1 cellular context compared by ENCODE assay signal in the genomic region with DNA sequence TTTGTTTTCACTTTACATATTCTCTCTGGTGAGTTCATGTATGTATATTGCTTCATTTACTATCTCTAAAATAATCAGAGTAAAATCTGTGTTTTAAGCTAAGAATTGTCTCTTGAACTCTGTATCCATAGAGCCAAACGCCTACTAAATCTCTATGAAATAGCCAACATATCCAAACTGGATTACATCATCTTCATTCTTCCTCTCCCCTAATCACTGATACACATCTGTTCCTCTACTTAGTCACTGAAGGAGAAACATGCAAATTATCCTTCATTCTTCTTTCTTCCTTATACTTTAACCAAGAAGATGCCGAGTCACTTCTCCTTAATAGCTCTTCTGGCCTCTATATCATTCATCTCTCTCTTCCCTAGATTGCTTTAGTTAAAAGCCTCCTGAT.
TF ChIP-seq lines count a peak whose summit lies in the region.

No MANE protein-coding gene starts in this region.

TF ChIP-seq in K562, 482 proteins besides CTCF, POLR2A, EP300 and RAD21 (continued from another document and continues in another):
- TF ChIP-seq, protein P1, sequence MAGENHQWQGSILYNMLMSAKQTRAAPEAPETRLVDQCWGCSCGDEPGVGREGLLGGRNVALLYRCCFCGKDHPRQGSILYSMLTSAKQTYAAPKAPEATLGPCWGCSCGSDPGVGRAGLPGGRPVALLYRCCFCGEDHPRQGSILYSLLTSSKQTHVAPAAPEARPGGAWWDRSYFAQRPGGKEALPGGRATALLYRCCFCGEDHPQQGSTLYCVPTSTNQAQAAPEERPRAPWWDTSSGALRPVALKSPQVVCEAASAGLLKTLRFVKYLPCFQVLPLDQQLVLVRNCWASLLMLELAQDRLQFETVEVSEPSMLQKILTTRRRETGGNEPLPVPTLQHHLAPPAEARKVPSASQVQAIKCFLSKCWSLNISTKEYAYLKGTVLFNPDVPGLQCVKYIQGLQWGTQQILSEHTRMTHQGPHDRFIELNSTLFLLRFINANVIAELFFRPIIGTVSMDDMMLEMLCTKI (IDR thresholded peaks at IDR 0.05; ENCODE audit: partially characterized antibody): no peak
- TF ChIP-seq, protein P2, sequence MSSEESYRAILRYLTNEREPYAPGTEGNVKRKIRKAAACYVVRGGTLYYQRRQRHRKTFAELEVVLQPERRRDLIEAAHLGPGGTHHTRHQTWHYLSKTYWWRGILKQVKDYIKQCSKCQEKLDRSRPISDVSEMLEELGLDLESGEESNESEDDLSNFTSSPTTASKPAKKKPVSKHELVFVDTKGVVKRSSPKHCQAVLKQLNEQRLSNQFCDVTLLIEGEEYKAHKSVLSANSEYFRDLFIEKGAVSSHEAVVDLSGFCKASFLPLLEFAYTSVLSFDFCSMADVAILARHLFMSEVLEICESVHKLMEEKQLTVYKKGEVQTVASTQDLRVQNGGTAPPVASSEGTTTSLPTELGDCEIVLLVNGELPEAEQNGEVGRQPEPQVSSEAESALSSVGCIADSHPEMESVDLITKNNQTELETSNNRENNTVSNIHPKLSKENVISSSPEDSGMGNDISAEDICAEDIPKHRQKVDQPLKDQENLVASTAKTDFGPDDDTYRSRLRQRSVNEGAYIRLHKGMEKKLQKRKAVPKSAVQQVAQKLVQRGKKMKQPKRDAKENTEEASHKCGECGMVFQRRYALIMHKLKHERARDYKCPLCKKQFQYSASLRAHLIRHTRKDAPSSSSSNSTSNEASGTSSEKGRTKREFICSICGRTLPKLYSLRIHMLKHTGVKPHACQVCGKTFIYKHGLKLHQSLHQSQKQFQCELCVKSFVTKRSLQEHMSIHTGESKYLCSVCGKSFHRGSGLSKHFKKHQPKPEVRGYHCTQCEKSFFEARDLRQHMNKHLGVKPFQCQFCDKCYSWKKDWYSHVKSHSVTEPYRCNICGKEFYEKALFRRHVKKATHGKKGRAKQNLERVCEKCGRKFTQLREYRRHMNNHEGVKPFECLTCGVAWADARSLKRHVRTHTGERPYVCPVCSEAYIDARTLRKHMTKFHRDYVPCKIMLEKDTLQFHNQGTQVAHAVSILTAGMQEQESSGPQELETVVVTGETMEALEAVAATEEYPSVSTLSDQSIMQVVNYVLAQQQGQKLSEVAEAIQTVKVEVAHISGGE (CRISPR knock-in tag; IDR thresholded peaks at IDR 0.05): no peak
- TF ChIP-seq COPS2 (conservative IDR thresholded peaks at IDR 0.05) (no peak), NR2C1 (IDR thresholded peaks at IDR 0.05) (no peak), NR2C1 (tag; IDR thresholded peaks at IDR 0.05) (no peak), SP2 (IDR thresholded peaks at IDR 0.05; ENCODE audit: extremely low read depth, low read depth, low read length, poor library complexity, severe bottlenecking) (no peak), LCOR (CRISPR knock-in tag; IDR thresholded peaks at IDR 0.05) (no peak), NUFIP1 (IDR thresholded peaks at IDR 0.05; ENCODE audit: partially characterized antibody) (no peak), MED1 (CRISPR knock-in tag; IDR thresholded peaks at IDR 0.05; ENCODE audit: borderline replicate concordance) (no peak), DPF2 (IDR thresholded peaks at IDR 0.05) (no peak), E2F3 (CRISPR knock-in tag; IDR thresholded peaks at IDR 0.05) (no peak), TRIM24 (IDR thresholded peaks at IDR 0.05) (no peak), NFE2 (IDR thresholded peaks at IDR 0.05; ENCODE audit: low read depth) (peak; percentile 46; the same call in 1 of the 2 replicates), ZFP30 (CRISPR knock-in tag; IDR thresholded peaks at IDR 0.05; ENCODE audit: borderline replicate concordance) (no peak), BDP1 (IDR thresholded peaks at IDR 0.05; ENCODE audit: insufficient read depth, insufficient read length) (no peak), XRCC5 (IDR thresholded peaks at IDR 0.05; ENCODE audit: low read depth, low read length) (no peak), TCF3 (CRISPR knock-in tag; IDR thresholded peaks at IDR 0.05) (no peak), FOXK1 (CRISPR knock-in tag; IDR thresholded peaks at IDR 0.05; ENCODE audit: borderline replicate concordance) (no peak), ZFP36 (IDR thresholded peaks at IDR 0.05; ENCODE audit: low read depth, low read length, partially characterized antibody) (no peak), ASH1L (IDR thresholded peaks at IDR 0.05; ENCODE audit: borderline replicate concordance, low read depth, partially characterized antibody) (no peak), MAFG (tag; conservative IDR thresholded peaks at IDR 0.05) (0 out of 2 replicates have a peak, but pooled peaks have one; percentile 24), CEBPG (CRISPR knock-in tag; IDR thresholded peaks at IDR 0.05) (no peak), CEBPG (tag; conservative IDR thresholded peaks at IDR 0.05 in 1 of 2, IDR thresholded peaks at IDR 0.05 in 1 of 2) (peak; percentile 61 to 84), RFX5 (IDR thresholded peaks at IDR 0.05; ENCODE audit: low read depth, low read length) (no peak), MIER1 (IDR thresholded peaks at IDR 0.05; ENCODE audit: low read depth) (no peak), ESRRA (IDR thresholded peaks at IDR 0.05; ENCODE audit: borderline replicate concordance, low read depth) (no peak), RBM14 (IDR thresholded peaks at IDR 0.05; ENCODE audit: borderline replicate concordance, insufficient read depth, low read depth, low read length) (no peak), MTA1 (IDR thresholded peaks at IDR 0.05; ENCODE audit: borderline replicate concordance) (no peak), RBM39 (optimal IDR thresholded peaks at IDR 0.05; ENCODE audit: low read depth, low read length) (no peak), ZNF766 (CRISPR knock-in tag; conservative IDR thresholded peaks at IDR 0.05) (no peak), IFI16 (CRISPR knock-in tag; IDR thresholded peaks at IDR 0.05) (no peak), ZNF165 (CRISPR knock-in tag; IDR thresholded peaks at IDR 0.05; ENCODE audit: borderline replicate concordance) (no peak), SOX6 (IDR thresholded peaks at IDR 0.05) (peak; percentile 28; the same call in 1 of the 2 replicates), ZEB2 (IDR thresholded peaks at IDR 0.05) (no peak), NFE2L1 (tag; IDR thresholded peaks at IDR 0.05; ENCODE audit: borderline replicate concordance, low read depth) (no peak), PCBP1 (IDR thresholded peaks at IDR 0.05; ENCODE audit: low read depth, low read length, poor library complexity, severe bottlenecking) (no peak), ZNF354B (CRISPR knock-in tag; IDR thresholded peaks at IDR 0.05) (no peak), HNRNPL (IDR thresholded peaks at IDR 0.05; ENCODE audit: low read depth, low read length) (no peak)
- TF ChIP-seq, protein P3, sequence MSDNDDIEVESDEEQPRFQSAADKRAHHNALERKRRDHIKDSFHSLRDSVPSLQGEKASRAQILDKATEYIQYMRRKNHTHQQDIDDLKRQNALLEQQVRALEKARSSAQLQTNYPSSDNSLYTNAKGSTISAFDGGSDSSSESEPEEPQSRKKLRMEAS (CRISPR knock-in tag; IDR thresholded peaks at IDR 0.05): no peak
- TF ChIP-seq, protein P4, sequence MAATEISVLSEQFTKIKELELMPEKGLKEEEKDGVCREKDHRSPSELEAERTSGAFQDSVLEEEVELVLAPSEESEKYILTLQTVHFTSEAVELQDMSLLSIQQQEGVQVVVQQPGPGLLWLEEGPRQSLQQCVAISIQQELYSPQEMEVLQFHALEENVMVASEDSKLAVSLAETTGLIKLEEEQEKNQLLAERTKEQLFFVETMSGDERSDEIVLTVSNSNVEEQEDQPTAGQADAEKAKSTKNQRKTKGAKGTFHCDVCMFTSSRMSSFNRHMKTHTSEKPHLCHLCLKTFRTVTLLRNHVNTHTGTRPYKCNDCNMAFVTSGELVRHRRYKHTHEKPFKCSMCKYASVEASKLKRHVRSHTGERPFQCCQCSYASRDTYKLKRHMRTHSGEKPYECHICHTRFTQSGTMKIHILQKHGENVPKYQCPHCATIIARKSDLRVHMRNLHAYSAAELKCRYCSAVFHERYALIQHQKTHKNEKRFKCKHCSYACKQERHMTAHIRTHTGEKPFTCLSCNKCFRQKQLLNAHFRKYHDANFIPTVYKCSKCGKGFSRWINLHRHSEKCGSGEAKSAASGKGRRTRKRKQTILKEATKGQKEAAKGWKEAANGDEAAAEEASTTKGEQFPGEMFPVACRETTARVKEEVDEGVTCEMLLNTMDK (IDR thresholded peaks at IDR 0.05; ENCODE audit: borderline replicate concordance, insufficient read depth, low read depth, low read length, poor library complexity, severe bottlenecking): no peak
- TF ChIP-seq, protein P5, sequence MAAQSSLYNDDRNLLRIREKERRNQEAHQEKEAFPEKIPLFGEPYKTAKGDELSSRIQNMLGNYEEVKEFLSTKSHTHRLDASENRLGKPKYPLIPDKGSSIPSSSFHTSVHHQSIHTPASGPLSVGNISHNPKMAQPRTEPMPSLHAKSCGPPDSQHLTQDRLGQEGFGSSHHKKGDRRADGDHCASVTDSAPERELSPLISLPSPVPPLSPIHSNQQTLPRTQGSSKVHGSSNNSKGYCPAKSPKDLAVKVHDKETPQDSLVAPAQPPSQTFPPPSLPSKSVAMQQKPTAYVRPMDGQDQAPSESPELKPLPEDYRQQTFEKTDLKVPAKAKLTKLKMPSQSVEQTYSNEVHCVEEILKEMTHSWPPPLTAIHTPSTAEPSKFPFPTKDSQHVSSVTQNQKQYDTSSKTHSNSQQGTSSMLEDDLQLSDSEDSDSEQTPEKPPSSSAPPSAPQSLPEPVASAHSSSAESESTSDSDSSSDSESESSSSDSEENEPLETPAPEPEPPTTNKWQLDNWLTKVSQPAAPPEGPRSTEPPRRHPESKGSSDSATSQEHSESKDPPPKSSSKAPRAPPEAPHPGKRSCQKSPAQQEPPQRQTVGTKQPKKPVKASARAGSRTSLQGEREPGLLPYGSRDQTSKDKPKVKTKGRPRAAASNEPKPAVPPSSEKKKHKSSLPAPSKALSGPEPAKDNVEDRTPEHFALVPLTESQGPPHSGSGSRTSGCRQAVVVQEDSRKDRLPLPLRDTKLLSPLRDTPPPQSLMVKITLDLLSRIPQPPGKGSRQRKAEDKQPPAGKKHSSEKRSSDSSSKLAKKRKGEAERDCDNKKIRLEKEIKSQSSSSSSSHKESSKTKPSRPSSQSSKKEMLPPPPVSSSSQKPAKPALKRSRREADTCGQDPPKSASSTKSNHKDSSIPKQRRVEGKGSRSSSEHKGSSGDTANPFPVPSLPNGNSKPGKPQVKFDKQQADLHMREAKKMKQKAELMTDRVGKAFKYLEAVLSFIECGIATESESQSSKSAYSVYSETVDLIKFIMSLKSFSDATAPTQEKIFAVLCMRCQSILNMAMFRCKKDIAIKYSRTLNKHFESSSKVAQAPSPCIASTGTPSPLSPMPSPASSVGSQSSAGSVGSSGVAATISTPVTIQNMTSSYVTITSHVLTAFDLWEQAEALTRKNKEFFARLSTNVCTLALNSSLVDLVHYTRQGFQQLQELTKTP (IDR thresholded peaks at IDR 0.05; ENCODE audit: low read depth in 1 of 2, partially characterized antibody in 2 of 2): no peak
- TF ChIP-seq, protein P6, sequence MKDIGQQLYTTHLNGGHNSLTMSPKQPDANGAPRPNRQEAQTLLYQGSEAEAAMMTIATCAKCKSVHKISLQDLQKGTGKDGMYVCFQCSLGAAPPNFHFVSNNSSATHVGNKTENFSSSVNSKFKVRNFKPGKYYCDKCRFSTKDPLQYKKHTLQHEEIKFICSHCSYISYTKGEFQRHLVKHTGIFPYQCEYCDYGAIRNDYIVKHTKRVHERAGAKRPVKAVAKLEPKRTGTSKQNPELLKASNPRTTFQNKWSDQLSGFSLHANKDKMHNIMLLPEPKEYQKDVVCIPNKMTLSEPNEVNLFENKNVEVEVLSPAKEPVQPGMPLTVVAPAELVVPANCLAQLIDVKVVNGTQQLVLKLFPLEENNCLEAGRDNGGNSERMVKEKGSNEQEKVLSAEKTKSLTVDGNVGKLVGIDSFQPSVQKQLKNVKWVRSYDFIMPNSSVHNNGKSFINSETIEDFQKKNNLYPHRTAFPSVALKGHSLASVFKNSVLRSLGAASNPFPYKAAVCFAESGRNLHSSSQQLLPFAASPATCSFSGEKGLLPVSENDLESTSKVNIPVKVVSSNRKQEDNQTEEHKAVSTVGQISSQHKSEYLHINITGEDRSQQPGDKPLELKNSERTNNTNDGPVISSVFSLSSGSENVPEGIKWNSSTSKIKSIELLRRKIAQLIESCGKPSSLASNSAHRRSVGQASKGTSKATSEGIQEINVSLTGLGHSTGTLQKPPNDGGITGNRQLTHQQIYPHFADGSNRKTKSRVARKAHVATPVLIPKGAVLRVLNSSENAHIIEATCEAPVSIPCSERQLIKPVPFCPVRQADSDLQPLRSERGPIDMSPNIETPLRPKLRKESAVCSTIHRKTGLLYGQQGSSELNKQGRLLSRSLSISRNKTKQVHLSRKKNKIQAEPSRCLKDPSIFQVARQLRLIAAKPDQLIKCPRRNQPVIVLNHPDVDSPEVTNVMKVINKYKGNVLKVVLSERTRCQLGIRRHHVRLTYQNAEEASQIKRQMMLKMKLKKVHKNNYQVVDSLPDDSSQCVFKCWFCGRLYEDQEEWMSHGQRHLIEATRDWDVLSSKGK (CRISPR knock-in tag; IDR thresholded peaks at IDR 0.05): no peak
- TF ChIP-seq, protein P7, sequence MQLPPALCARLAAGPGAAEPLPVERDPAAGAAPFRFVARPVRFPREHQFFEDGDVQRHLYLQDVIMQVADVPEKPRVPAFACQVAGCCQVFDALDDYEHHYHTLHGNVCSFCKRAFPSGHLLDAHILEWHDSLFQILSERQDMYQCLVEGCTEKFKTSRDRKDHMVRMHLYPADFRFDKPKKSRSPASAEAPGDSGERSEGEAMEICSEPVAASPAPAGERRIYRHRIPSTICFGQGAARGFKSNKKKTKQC (CRISPR knock-in tag; IDR thresholded peaks at IDR 0.05): no peak
- TF ChIP-seq, protein P8, sequence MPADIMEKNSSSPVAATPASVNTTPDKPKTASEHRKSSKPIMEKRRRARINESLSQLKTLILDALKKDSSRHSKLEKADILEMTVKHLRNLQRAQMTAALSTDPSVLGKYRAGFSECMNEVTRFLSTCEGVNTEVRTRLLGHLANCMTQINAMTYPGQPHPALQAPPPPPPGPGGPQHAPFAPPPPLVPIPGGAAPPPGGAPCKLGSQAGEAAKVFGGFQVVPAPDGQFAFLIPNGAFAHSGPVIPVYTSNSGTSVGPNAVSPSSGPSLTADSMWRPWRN (IDR thresholded peaks at IDR 0.05; ENCODE audit: low read depth): no peak
- TF ChIP-seq, protein P9, sequence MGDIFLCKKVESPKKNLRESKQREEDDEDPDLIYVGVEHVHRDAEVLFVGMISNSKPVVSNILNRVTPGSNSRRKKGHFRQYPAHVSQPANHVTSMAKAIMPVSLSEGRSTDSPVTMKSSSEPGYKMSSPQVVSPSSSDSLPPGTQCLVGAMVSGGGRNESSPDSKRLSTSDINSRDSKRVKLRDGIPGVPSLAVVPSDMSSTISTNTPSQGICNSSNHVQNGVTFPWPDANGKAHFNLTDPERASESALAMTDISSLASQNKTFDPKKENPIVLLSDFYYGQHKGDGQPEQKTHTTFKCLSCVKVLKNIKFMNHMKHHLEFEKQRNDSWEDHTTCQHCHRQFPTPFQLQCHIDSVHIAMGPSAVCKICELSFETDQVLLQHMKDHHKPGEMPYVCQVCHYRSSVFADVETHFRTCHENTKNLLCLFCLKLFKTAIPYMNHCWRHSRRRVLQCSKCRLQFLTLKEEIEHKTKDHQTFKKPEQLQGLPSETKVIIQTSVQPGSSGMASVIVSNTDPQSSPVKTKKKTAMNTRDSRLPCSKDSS (IDR thresholded peaks at IDR 0.05; ENCODE audit: low read depth, partially characterized antibody): no peak
- TF ChIP-seq, protein P10, sequence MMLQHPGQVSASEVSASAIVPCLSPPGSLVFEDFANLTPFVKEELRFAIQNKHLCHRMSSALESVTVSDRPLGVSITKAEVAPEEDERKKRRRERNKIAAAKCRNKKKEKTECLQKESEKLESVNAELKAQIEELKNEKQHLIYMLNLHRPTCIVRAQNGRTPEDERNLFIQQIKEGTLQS (IDR thresholded peaks at IDR 0.05): peak; percentile 78
- TF ChIP-seq, protein P10 (CRISPR knock-in tag; conservative IDR thresholded peaks at IDR 0.05): no peak
